15 cellular contexts compared by ENCODE assay signal in the genomic region with DNA sequence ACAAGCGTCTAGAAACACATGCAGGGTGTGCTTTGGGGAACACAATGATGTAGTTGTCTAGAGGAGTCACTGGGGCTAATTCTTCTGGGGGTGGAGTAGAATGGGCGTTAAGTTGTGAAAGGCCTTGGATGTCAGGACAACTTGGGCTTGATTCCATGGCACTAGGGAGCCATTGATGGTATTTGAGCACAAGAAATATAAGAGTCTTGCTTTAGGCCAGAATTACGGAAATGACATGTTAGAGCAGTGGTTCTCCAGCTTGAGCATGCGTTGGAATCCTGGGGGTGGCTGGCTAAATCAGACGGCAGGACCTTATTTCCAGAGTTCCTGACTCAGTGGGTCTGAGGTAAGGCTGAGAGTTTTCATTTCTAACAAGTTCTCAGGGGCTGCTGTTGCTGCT.
"Had no signal": no experiment of that assay in that cellular context is flagged by ENCODE, and none has a peak within 500 bp of the region (broad histone marks: within the 10 kb centered on the region; RNA-seq: fewer than 3 reads in every experiment).

No MANE protein-coding gene starts in this region.

- H3K4me3 Mint-ChIP-seq: activated B cell treated with CpG ODN at 0.5 μM for 24 hours; activated CD4-positive, alpha-beta T cell treated with anti-CD3 and anti-CD28 coated beads, Interleukin-2, amount 10 ng/mL, durations not matched to agents 24 days and 14 days; activated naive CD4-positive, alpha-beta T cell treated with anti-CD3 and anti-CD28 coated beads, Interleukin-2, amount 10 ng/mL, durations not matched to agents 7 days and 5 days; T-helper 1 cell treated with Interleukin-12 subunit alpha and Interleukin-12 subunit beta and Interleukin-4 antibody, amounts not matched to agents 30 μg/mL and 1 μg/mL, for 36 hours had no signal

- H3K4me3 ChIP-seq: coronary artery, lower lobe of right lung, ovary, stomach, thoracic aorta had no signal

- H3K9me3 Mint-ChIP-seq: activated naive CD4-positive, alpha-beta T cell treated with anti-CD3 and anti-CD28 coated beads, Interleukin-2, amount 10 ng/mL, durations not matched to agents 7 days and 5 days; activated T-helper 2 cell treated with anti-CD3 and anti-CD28 coated beads, Interferon-gamma antibody, Interleukin-2, Interleukin-4, amounts not matched to agents 10 μg/mL and 5 μg/mL and 100 μg/mL, durations not matched to agents 14 hours and 24 hours and 36 hours; T-helper 1 cell treated with Interleukin-12 subunit alpha and Interleukin-12 subunit beta and Interleukin-4 antibody, amounts not matched to agents 30 μg/mL and 1 μg/mL, for 36 hours had no signal

- DNase-seq: activated B cell treated with CpG ODN at 0.5 μM for 24 hours; activated CD8-positive, alpha-beta memory T cell treated with anti-CD3 and anti-CD28 coated beads for 24 hours; activated T-cell treated with anti-CD3 and anti-CD28 coated beads for 4 hours; caudate nucleus; effector CD8-positive, alpha-beta T cell; hypothalamus; ovary had no signal

- H3K36me3 ChIP-seq: lower lobe of right lung, ovary, stomach, thoracic aorta had no signal

- H3K27ac Mint-ChIP-seq: activated B cell treated with CpG ODN at 0.5 μM for 24 hours; activated CD4-positive, alpha-beta T cell treated with anti-CD3 and anti-CD28 coated beads, Interleukin-2, amount 10 ng/mL, durations not matched to agents 24 days and 14 days; activated naive CD4-positive, alpha-beta T cell treated with anti-CD3 and anti-CD28 coated beads, Interleukin-2, amount 10 ng/mL, durations not matched to agents 7 days and 5 days; activated T-helper 2 cell treated with anti-CD3 and anti-CD28 coated beads, Interferon-gamma antibody, Interleukin-2, Interleukin-4, amounts not matched to agents 10 μg/mL and 5 μg/mL and 100 μg/mL, durations not matched to agents 14 hours and 24 hours and 36 hours; T-helper 1 cell treated with Interleukin-12 subunit alpha and Interleukin-12 subunit beta and Interleukin-4 antibody, amounts not matched to agents 30 μg/mL and 1 μg/mL, for 36 hours had no signal

- H3K27ac ChIP-seq: coronary artery, lower lobe of right lung, ovary, stomach, thoracic aorta had no signal

- H3K9me3 ChIP-seq: lower lobe of right lung, ovary, thoracic aorta had no signal

- H3K36me3 Mint-ChIP-seq: activated naive CD4-positive, alpha-beta T cell treated with anti-CD3 and anti-CD28 coated beads, Interleukin-2, amount 10 ng/mL, durations not matched to agents 7 days and 5 days had no signal

- H3K27me3 ChIP-seq: ovary, stomach had no signal
